Comparison of ENCODE assay signal across 8 cellular contexts in genomic region chr11:119094816-119095065, GRCh38. TPM values are rescaled to one million over a fixed set of nuclear protein-coding genes. Genes with fewer than 3 reads are reported as not detected.
DNase-seq lines count a peak whose midpoint lies in the region; ATAC-seq and TF ChIP-seq lines count a peak whose summit lies in the region.

No MANE protein-coding gene starts in this region.

- H3K9me3 ChIP-seq in Loucy (ENCODE audit: insufficient read depth, low read depth, low read length) (no peaks in the 10 kb centered on the region), heart left ventricle (no peaks in the 10 kb centered on the region)

- peak overlapping the region; percentile 95 for H3K4me2 ChIP-seq in Loucy (ENCODE audit: low read depth, low read length, poor library complexity, severe bottlenecking)

- H3K9me3 Mint-ChIP-seq in activated naive CD8-positive, alpha-beta T cell treated with anti-CD3 and anti-CD28 coated beads, Interleukin-2, amount 10 ng/mL, durations not matched to agents 7 days and 5 days, result no peaks in the 10 kb centered on the region
- no peaks in the 10 kb centered on the region for H3K9me3 Mint-ChIP-seq in osteocyte (ENCODE audit: unreplicated experiment)

- H3K36me3 Mint-ChIP-seq in activated naive CD8-positive, alpha-beta T cell treated with anti-CD3 and anti-CD28 coated beads, Interleukin-2, amount 10 ng/mL, durations not matched to agents 7 days and 5 days, result peaks cover 38% of the 10 kb centered on the region
- H3K36me3 Mint-ChIP-seq in osteocyte (ENCODE audit: unreplicated experiment), result peaks cover 19% of the 10 kb centered on the region

- TF ChIP-seq CTCF in Loucy (conservative IDR thresholded peaks at IDR 0.05; ENCODE audit: low read length) (peak; percentile 57), heart left ventricle (IDR thresholded peaks at IDR 0.05) (peak; percentile 59 to 87 (median 70)), osteocyte (IDR thresholded peaks at IDR 0.05) (peak; percentile 74)

- H3K79me2 ChIP-seq in Loucy (ENCODE audit: insufficient read depth, low read length), result peaks cover 88% of the 10 kb centered on the region

- no peaks in the 10 kb centered on the region for H3K27me3 ChIP-seq in H7 (ENCODE audit: control insufficient read depth, insufficient read depth, low read length)
- peaks cover 15% of the 10 kb centered on the region for H3K27me3 ChIP-seq in Loucy (ENCODE audit: insufficient read depth, low read length, poor library complexity, severe bottlenecking)
- no peaks in the 10 kb centered on the region for H3K27me3 ChIP-seq in heart left ventricle

- H3K9me2 ChIP-seq in Loucy (replicated peaks; ENCODE audit: low read depth, low read length), result no peaks in the 10 kb centered on the region

- peak overlapping the region; percentile 91 for H3K4me3 Mint-ChIP-seq in activated naive CD8-positive, alpha-beta T cell treated with anti-CD3 and anti-CD28 coated beads, Interleukin-2, amount 10 ng/mL, durations not matched to agents 7 days and 5 days
- peak overlapping the region; percentile 86 for H3K4me3 Mint-ChIP-seq in osteocyte (ENCODE audit: unreplicated experiment)

- 0% methylated on average over 4 to 19 of the region's 19 CpGs for WGBS in heart left ventricle, 4 donors

- H4K20me1 ChIP-seq in Loucy (ENCODE audit: insufficient read depth, low read length, poor library complexity, severe bottlenecking), result peaks cover 35% of the 10 kb centered on the region

- no peak overlapping the region for H2AFZ ChIP-seq in Loucy (ENCODE audit: low read length)

- H3K4me3 ChIP-seq in H7 (ENCODE audit: insufficient read depth, low read depth, low read length), result peak overlapping the region; percentile 98
- H3K4me3 ChIP-seq in Loucy (ENCODE audit: low read length, poor library complexity, severe bottlenecking), result peak overlapping the region; percentile 82
- peak overlapping the region; percentile 62 to 88 (median 77) for H3K4me3 ChIP-seq in heart left ventricle

- H3K9ac ChIP-seq in Loucy (ENCODE audit: low read depth, low read length, poor library complexity, severe bottlenecking), result peak overlapping the region; percentile 100

- POLR2A ChIA-PET in activated naive CD8-positive, alpha-beta T cell treated with anti-CD3 and anti-CD28 coated beads, Interleukin-2, amount 10 ng/mL, durations not matched to agents 7 days and 5 days (lab: Charles Lee), result interaction anchor here (0.5 to 5.9 kb wide), 31 partner anchors 9 to 868 kb away, joined by 3 to 108 read pairs (median 5); partner anchors contain the start of genes C2CD2L, CBL, DDX6 and HINFP

- H3K27ac ChIP-seq in heart left ventricle, result peak overlapping the region; percentile 60 to 97 (median 89)

- H3F3A ChIP-seq in Loucy (ENCODE audit: low read depth), result peaks cover 14% of the 10 kb centered on the region

- intact Hi-C loops in heart left ventricle (cut with DNase I), result loop anchor here in 5 of 10 donors (1.0 to 10.0 kb wide), 7 partner anchors 27 to 103 kb away; partner anchors contain the start of genes VPS11 (in 2 of the 5) and HYOU1 (in 1 of the 5)

- H3K27ac Mint-ChIP-seq in activated naive CD8-positive, alpha-beta T cell treated with anti-CD3 and anti-CD28 coated beads, Interleukin-2, amount 10 ng/mL, durations not matched to agents 7 days and 5 days, result peak overlapping the region; percentile 92
- peak overlapping the region; percentile 93 for H3K27ac Mint-ChIP-seq in osteocyte (ENCODE audit: unreplicated experiment)

- ATAC-seq in activated naive CD8-positive, alpha-beta T cell treated with anti-CD3 and anti-CD28 coated beads, Interleukin-2, amount 10 ng/mL, durations not matched to agents 7 days and 5 days (ENCODE audit: low read depth), result peak; percentile 20
- peak; percentile 49 to 86 (median 79) for ATAC-seq in heart left ventricle

- H3K4me1 Mint-ChIP-seq in activated naive CD8-positive, alpha-beta T cell treated with anti-CD3 and anti-CD28 coated beads, Interleukin-2, amount 10 ng/mL, durations not matched to agents 7 days and 5 days, result peaks cover 41% of the 10 kb centered on the region
- H3K4me1 Mint-ChIP-seq in osteocyte (ENCODE audit: unreplicated experiment), result peaks cover 30% of the 10 kb centered on the region

- H3K4me1 ChIP-seq in Loucy (ENCODE audit: insufficient read depth, low read length, poor library complexity, severe bottlenecking) (peaks cover 39% of the 10 kb centered on the region), heart left ventricle (peaks cover 6 to 33% (median 19%) of the 10 kb centered on the region in 12 donors)

- TF ChIP-seq POLR2A in heart left ventricle (IDR thresholded peaks at IDR 0.05), result no peak

- H3K36me3 ChIP-seq in H7 (replicated peaks; ENCODE audit: control insufficient read depth, insufficient read depth, low read length), result peaks cover 32% of the 10 kb centered on the region
- peaks cover 42% of the 10 kb centered on the region for H3K36me3 ChIP-seq in Loucy (ENCODE audit: insufficient read depth, low read length)
- H3K36me3 ChIP-seq in heart left ventricle, result peaks cover 0 to 50% (median 34%) of the 10 kb centered on the region in 9 donors

- H3K27me3 Mint-ChIP-seq in activated naive CD8-positive, alpha-beta T cell treated with anti-CD3 and anti-CD28 coated beads, Interleukin-2, amount 10 ng/mL, durations not matched to agents 7 days and 5 days, result no peaks in the 10 kb centered on the region
- H3K27me3 Mint-ChIP-seq in osteocyte (ENCODE audit: unreplicated experiment), result no peaks in the 10 kb centered on the region

- DNase-seq in activated effector memory CD4-positive, alpha-beta T cell treated with anti-CD3 and anti-CD28 coated beads, Interleukin-2, amount 50 U/mL, for 16 hours, result peak; percentile 89
- no peak for DNase-seq in activated effector memory CD4-positive, alpha-beta T cell treated with Interleukin-2 at 50 U/mL for 16 hours
- peak; percentile 82 for DNase-seq in H7
- DNase-seq in activated naive CD8-positive, alpha-beta T cell treated with anti-CD3 and anti-CD28 coated beads, Interleukin-2, amount 10 ng/mL, durations not matched to agents 7 days and 5 days, result no peak
- DNase-seq in heart left ventricle, result peak; percentile 84 to 91 (median 88)
- peak; percentile 94 for DNase-seq in osteocyte (ENCODE audit: extremely low spot score, unreplicated experiment)
- DNase-seq in NCI-H2107 treated with DMSO at 0.1 percent for 48 hours (lab: John Stamatoyannopoulos, UW; ENCODE audit: unreplicated experiment), result no peak

RNA-seq across cellular contexts. Expression of gene DPAGT1, which starts 6.9 kb away (rescaled TPM):
- total RNA-seq in H7 (2014; rRNA removed; shearing (Covaris generic)), result 30.7 and 44.3 TPM in 2 replicates
- 10 to 100 TPM; 43.2 to 56.1 TPM for total RNA-seq in activated naive CD8-positive, alpha-beta T cell treated with anti-CD3 and anti-CD28 coated beads, Interleukin-2, amount 10 ng/mL, durations not matched to agents 7 days and 5 days
- total RNA-seq in heart left ventricle (10 to 100 TPM; 11.2 to 32.4 (median 16.5) TPM), osteocyte (44.4 and 45.2 TPM in 2 replicates)
- polyA plus RNA-seq in heart left ventricle, result 10 to 100 TPM; 13.4 to 32.9 TPM

RNA-seq across cellular contexts. Expression of gene HMBS, which starts 10.1 kb away (rescaled TPM):
- 12.2 and 14.3 TPM in 2 replicates for total RNA-seq in H7 (2014; rRNA removed; shearing (Covaris generic))
- 10 to 100 TPM; 18.0 to 18.8 TPM for total RNA-seq in activated naive CD8-positive, alpha-beta T cell treated with anti-CD3 and anti-CD28 coated beads, Interleukin-2, amount 10 ng/mL, durations not matched to agents 7 days and 5 days
- total RNA-seq in heart left ventricle (10 to 100 TPM in 8 of 9 donors, 1 to 10 TPM in 1; 8.1 to 24.1 (median 16.6) TPM), osteocyte (15.7 and 18.6 TPM in 2 replicates)
- 10 to 100 TPM; 28.8 to 34.0 TPM for polyA plus RNA-seq in heart left ventricle

RNA-seq across cellular contexts. Expression of gene C2CD2L, which starts 12.4 kb away (rescaled TPM):
- 4.8 and 7.0 TPM in 2 replicates for total RNA-seq in H7 (2014; rRNA removed; shearing (Covaris generic))
- 10 to 100 TPM; 32.2 to 32.6 TPM for total RNA-seq in activated naive CD8-positive, alpha-beta T cell treated with anti-CD3 and anti-CD28 coated beads, Interleukin-2, amount 10 ng/mL, durations not matched to agents 7 days and 5 days
- total RNA-seq in heart left ventricle, result 10 to 100 TPM in 5 of 9 donors, 1 to 10 TPM in 4; 7.1 to 18.3 (median 11.2) TPM
- polyA plus RNA-seq in heart left ventricle, result 10 to 100 TPM in 1 of 2 donors, 1 to 10 TPM in 1; 6.6 to 17.7 TPM
- total RNA-seq in osteocyte, result 10.9 and 11.7 TPM in 2 replicates

RNA-seq across cellular contexts. Expression of gene HINFP, which starts 26.6 kb away (rescaled TPM):
- 21.2 and 33.2 TPM in 2 replicates for total RNA-seq in H7 (2014; rRNA removed; shearing (Covaris generic))
- 10 to 100 TPM; 52.4 to 52.6 TPM for total RNA-seq in activated naive CD8-positive, alpha-beta T cell treated with anti-CD3 and anti-CD28 coated beads, Interleukin-2, amount 10 ng/mL, durations not matched to agents 7 days and 5 days
- 10 to 100 TPM in 7 of 9 donors, 1 to 10 TPM in 2; 9.4 to 16.3 (median 12.8) TPM for total RNA-seq in heart left ventricle
- 10 to 100 TPM; 10.8 to 12.9 TPM for polyA plus RNA-seq in heart left ventricle
- total RNA-seq in osteocyte, result 26.1 and 27.6 TPM in 2 replicates

RNA-seq across cellular contexts. Expression of gene VPS11, which starts 27.1 kb away (rescaled TPM):
- 17.5 and 21.9 TPM in 2 replicates for total RNA-seq in H7 (2014; rRNA removed; shearing (Covaris generic))
- total RNA-seq in activated naive CD8-positive, alpha-beta T cell treated with anti-CD3 and anti-CD28 coated beads, Interleukin-2, amount 10 ng/mL, durations not matched to agents 7 days and 5 days, result 10 to 100 TPM; 41.2 to 46.2 TPM
- total RNA-seq in heart left ventricle (10 to 100 TPM; 18.7 to 33.3 (median 21.5) TPM), osteocyte (42.6 and 45.9 TPM in 2 replicates)
- polyA plus RNA-seq in heart left ventricle, result 10 to 100 TPM; 21.7 to 27.1 TPM

Comparison
In these comparisons a context has a peak if more than half of its experiments do, and no peak if none do; other contexts are left out.
1. DNase-seq: peak in activated effector memory CD4-positive, alpha-beta T cell treated with anti-CD3 and anti-CD28 coated beads, Interleukin-2, amount 50 U/mL, for 16 hours (single experiment), H7 (single experiment), heart left ventricle (5 of 5) and osteocyte (single experiment); none in activated effector memory CD4-positive, alpha-beta T cell treated with Interleukin-2 at 50 U/mL for 16 hours (single experiment), activated naive CD8-positive, alpha-beta T cell treated with anti-CD3 and anti-CD28 coated beads, Interleukin-2, amount 10 ng/mL, durations not matched to agents 7 days and 5 days (single experiment) and NCI-H2107 treated with DMSO at 0.1 percent for 48 hours (single experiment).
2. Peak in every context shown above with its lines, with median percentiles within 50 percentile points of each other: H3K4me3 ChIP-seq and CTCF ChIP-seq.